ENCODE assay signal across 1 cellular context in the genomic region with DNA sequence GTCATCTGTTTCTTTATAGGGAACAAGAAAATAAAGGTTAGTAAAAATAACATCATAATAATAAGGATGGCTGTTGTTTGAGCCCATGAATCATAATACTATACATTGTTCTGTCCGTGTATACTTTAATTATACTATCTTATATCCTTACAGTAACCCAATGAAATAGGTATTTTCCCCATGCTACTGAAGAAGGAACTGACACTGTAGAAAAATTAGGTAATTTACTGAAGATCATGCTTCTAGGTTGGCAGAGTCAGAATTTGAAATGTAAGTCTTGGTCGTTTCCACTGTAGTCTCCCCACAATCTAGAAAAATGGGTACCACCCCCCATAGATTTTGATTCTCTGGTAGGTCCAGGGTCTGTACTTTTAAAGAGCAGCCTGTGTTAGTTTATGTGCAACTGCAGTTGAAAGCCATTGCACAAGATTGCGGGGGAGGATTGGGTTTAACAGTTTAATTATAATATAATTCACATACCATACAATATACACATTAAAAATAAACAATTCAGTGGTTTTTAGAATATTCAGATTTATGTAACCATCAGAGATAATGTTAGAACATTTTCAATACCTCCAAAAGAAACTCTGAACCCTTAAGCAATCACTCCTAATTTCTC.
TF ChIP-seq lines count a peak whose summit lies in the region.

No MANE protein-coding gene starts in this region.

TF ChIP-seq in WTC11, 78 proteins besides CTCF, POLR2A, EP300 and RAD21 (continued from another document):
- TF ChIP-seq, protein P1, sequence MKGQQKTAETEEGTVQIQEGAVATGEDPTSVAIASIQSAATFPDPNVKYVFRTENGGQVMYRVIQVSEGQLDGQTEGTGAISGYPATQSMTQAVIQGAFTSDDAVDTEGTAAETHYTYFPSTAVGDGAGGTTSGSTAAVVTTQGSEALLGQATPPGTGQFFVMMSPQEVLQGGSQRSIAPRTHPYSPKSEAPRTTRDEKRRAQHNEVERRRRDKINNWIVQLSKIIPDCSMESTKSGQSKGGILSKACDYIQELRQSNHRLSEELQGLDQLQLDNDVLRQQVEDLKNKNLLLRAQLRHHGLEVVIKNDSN (CRISPR knock-in tag; IDR thresholded peaks at IDR 0.05) = no peak
- TF ChIP-seq ZNF219 (CRISPR knock-in tag; IDR thresholded peaks at IDR 0.05; ENCODE audit: borderline replicate concordance) = no peak
- no peak for TF ChIP-seq ZNF416 (CRISPR knock-in tag; IDR thresholded peaks at IDR 0.05)
- TF ChIP-seq PRRX2 (CRISPR knock-in tag; IDR thresholded peaks at IDR 0.05) = no peak
- no peak for TF ChIP-seq SMAD4 (CRISPR knock-in tag; IDR thresholded peaks at IDR 0.05)
- TF ChIP-seq, protein P2, sequence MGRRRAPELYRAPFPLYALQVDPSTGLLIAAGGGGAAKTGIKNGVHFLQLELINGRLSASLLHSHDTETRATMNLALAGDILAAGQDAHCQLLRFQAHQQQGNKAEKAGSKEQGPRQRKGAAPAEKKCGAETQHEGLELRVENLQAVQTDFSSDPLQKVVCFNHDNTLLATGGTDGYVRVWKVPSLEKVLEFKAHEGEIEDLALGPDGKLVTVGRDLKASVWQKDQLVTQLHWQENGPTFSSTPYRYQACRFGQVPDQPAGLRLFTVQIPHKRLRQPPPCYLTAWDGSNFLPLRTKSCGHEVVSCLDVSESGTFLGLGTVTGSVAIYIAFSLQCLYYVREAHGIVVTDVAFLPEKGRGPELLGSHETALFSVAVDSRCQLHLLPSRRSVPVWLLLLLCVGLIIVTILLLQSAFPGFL (CRISPR knock-in tag; IDR thresholded peaks at IDR 0.05; ENCODE audit: borderline replicate concordance) = no peak
